ENCODE assay signal across 15 cellular contexts in genomic region chr1:233520510-233521191, GRCh38.
DNase-seq lines count a peak whose midpoint lies in the region; ATAC-seq and TF ChIP-seq lines count a peak whose summit lies in the region.
"Had no signal": no experiment of that assay in that cellular context is flagged by ENCODE, and none has a peak within 500 bp of the region (broad histone marks: within the 10 kb centered on the region; RNA-seq: fewer than 3 reads in every experiment).

No MANE protein-coding gene starts in this region.

- H3K4me1 ChIP-seq in GM23248 (ENCODE audit: insufficient read depth) (no peaks in the 10 kb centered on the region; the same call in 1 of the 2 replicates), PC-3 (ENCODE audit: insufficient read depth, low read length) (peaks cover 17% of the 10 kb centered on the region), esophagus squamous epithelium (peaks cover 2 to 20% (median 6%) of the 10 kb centered on the region in 3 donors)
- H3K4me1 ChIP-seq: tibial nerve had no signal

- H3K9me3 Mint-ChIP-seq in effector memory CD8-positive, alpha-beta T cell = peaks cover 0 to 2% of the 10 kb centered on the region in 2 donors
- H3K9me3 Mint-ChIP-seq: nephron progenitor cell had no signal

- intact Hi-C loops in PC-3 (cut with micrococcal nuclease) (loop anchor here (1.0 kb wide), 1 partner anchor 23 kb away; no protein-coding TSS in a partner anchor), esophagus squamous epithelium (cut with DNase I) (no loop called here)

- no TSS peak for BruUV-seq in PC-3 (replicated peaks; lab: Mats Ljungman, UMichigan)

- H3F3A ChIP-seq in GM23248 (ENCODE audit: insufficient read depth) (no peaks in the 10 kb centered on the region), PC-3 (ENCODE audit: low read length, unreplicated experiment) (no peaks in the 10 kb centered on the region)

- peak; percentile 100 for ATAC-seq in PC-3
- no peak for ATAC-seq in GM21515 (IDR thresholded peaks at IDR 0.05; ENCODE audit: unreplicated experiment)
- ATAC-seq in effector memory CD8-positive, alpha-beta T cell (replicated peaks) = no peak
- ATAC-seq: T-helper 17 cell had no signal

- H3K79me2 ChIP-seq in GM23248 (ENCODE audit: insufficient read depth) = no peaks in the 10 kb centered on the region
- H3K79me2 ChIP-seq in PC-3 (ENCODE audit: low read length) = no peaks in the 10 kb centered on the region

- H3K9me2 ChIP-seq in GM23248 (ENCODE audit: insufficient read depth) = no peaks in the 10 kb centered on the region
- no peaks in the 10 kb centered on the region for H3K9me2 ChIP-seq in PC-3 (replicated peaks; ENCODE audit: low read length)

- H2AFZ ChIP-seq in GM23248 (peak overlapping the region; percentile 86), PC-3 (ENCODE audit: low read length) (peak overlapping the region; percentile 64)

- peak; percentile 77 for DNase-seq in GM23248
- DNase-seq in PC-3 = peak; percentile 94
- no peak for DNase-seq in esophagus squamous epithelium (lab: John Stamatoyannopoulos, UW)
- DNase-seq in skeletal muscle cell (ENCODE audit: low read depth) = peak; percentile 4
- no peak for DNase-seq in H7
- DNase-seq in iPS-NIHi7 (ENCODE audit: extremely low spot score) = no peak
- DNase-seq in effector memory CD8-positive, alpha-beta T cell = no peak
- DNase-seq: activated naive CD4-positive, alpha-beta T cell treated with anti-CD3 and anti-CD28 coated beads, Interleukin-2, amount 50 U/mL, for 16 hours; GOT3; NCI-H187 treated with DMSO at 0.1 percent for 48 hours; nephron progenitor cell; T-helper 17 cell had no signal

- H4K20me1 ChIP-seq in GM23248 (ENCODE audit: insufficient read depth) = no peaks in the 10 kb centered on the region
- H4K20me1 ChIP-seq in PC-3 (ENCODE audit: low read length) = no peaks in the 10 kb centered on the region

- CTCF ChIA-PET in PC-3 (lab: Charles Lee) = interaction anchor here (0.5 to 0.6 kb wide), 4 partner anchors 27 to 269 kb away, joined by 3 to 10 read pairs (median 3); no protein-coding TSS in a partner anchor

- no peak overlapping the region for H3K4me3 ChIP-seq in GM23248
- H3K4me3 ChIP-seq in PC-3 (ENCODE audit: low read length) = peak overlapping the region; percentile 14; the same call in 1 of the 2 replicates
- no peak overlapping the region for H3K4me3 ChIP-seq in esophagus squamous epithelium
- no peak overlapping the region for H3K4me3 ChIP-seq in skeletal muscle cell (ENCODE audit: low read depth, low read length)
- no peak overlapping the region for H3K4me3 ChIP-seq in H7 (ENCODE audit: insufficient read depth, low read depth, low read length)
- H3K4me3 ChIP-seq: tibial nerve had no signal

- peak in 1 of 4 donors; percentile 25 for TF ChIP-seq POLR2A in esophagus squamous epithelium (IDR thresholded peaks at IDR 0.05)

- no peak overlapping the region for H3K9ac ChIP-seq in GM23248
- H3K9ac ChIP-seq in PC-3 (ENCODE audit: low read length) = peak overlapping the region; percentile 8

- WGBS in GM23248 (ENCODE audit: low coverage in 1 of 2, low lambda C conversion rate in 2 of 2, missing lambda C conversion rate in 2 of 2), 2 experiments = 27 to 35% methylated on average over 5 of the region's 5 CpGs
- 37 to 54% methylated on average over 5 of the region's 5 CpGs for WGBS in esophagus squamous epithelium, 2 donors

- no peaks in the 10 kb centered on the region for H3K27me3 ChIP-seq in GM23248 (replicated peaks; ENCODE audit: insufficient read depth)
- H3K27me3 ChIP-seq in PC-3 (ENCODE audit: low read length) = no peaks in the 10 kb centered on the region
- H3K27me3 ChIP-seq in esophagus squamous epithelium = no peaks in the 10 kb centered on the region
- H3K27me3 ChIP-seq in H7 (ENCODE audit: control insufficient read depth, insufficient read depth, low read length) = no peaks in the 10 kb centered on the region; the same call in 1 of the 2 replicates
- H3K27me3 ChIP-seq: tibial nerve had no signal

- POLR2A ChIA-PET in PC-3 (lab: Charles Lee; ENCODE audit: unreplicated experiment) = interaction anchor here (0.7 to 0.9 kb wide), 3 partner anchors 16 to 136 kb away, joined by 3 to 4 read pairs (median 3); no protein-coding TSS in a partner anchor

- H3K27me3 Mint-ChIP-seq in effector memory CD8-positive, alpha-beta T cell = peaks cover 12 to 24% of the 10 kb centered on the region in 2 donors
- H3K27me3 Mint-ChIP-seq: IgD-negative memory B cell had no signal

- H3K36me3 ChIP-seq in GM23248 (ENCODE audit: low read depth) (no peaks in the 10 kb centered on the region), PC-3 (ENCODE audit: low read depth, low read length) (no peaks in the 10 kb centered on the region), esophagus squamous epithelium (no peaks in the 10 kb centered on the region), H7 (replicated peaks; ENCODE audit: control insufficient read depth, insufficient read depth, low read length) (no peaks in the 10 kb centered on the region)
- H3K36me3 ChIP-seq: tibial nerve had no signal

- H3K27ac Mint-ChIP-seq in effector memory CD8-positive, alpha-beta T cell = no peak overlapping the region
- H3K27ac Mint-ChIP-seq: IgD-negative memory B cell, nephron progenitor cell, T-helper 17 cell had no signal

- no peaks in the 10 kb centered on the region for H3K36me3 Mint-ChIP-seq in effector memory CD8-positive, alpha-beta T cell (ENCODE audit: insufficient read depth)
- H3K36me3 Mint-ChIP-seq: IgD-negative memory B cell had no signal

- H3K9me3 ChIP-seq in GM23248 (ENCODE audit: low read depth) (no peaks in the 10 kb centered on the region), PC-3 (ENCODE audit: low read length) (no peaks in the 10 kb centered on the region), esophagus squamous epithelium (no peaks in the 10 kb centered on the region)
- H3K9me3 ChIP-seq: tibial nerve had no signal

- H3K27ac ChIP-seq in GM23248 (no peak overlapping the region), PC-3 (ENCODE audit: low read length) (peak overlapping the region; percentile 47), esophagus squamous epithelium (peak overlapping the region in 3 of 4 donors; percentile 50 to 80 (median 76))
- H3K27ac ChIP-seq: tibial nerve had no signal

- H3K4me1 Mint-ChIP-seq in effector memory CD8-positive, alpha-beta T cell (ENCODE audit: low read depth in 2 of 2) = no peaks in the 10 kb centered on the region
- H3K4me1 Mint-ChIP-seq: T-helper 17 cell had no signal

- no peak for TF ChIP-seq CTCF in PC-3 (conservative IDR thresholded peaks at IDR 0.05; ENCODE audit: low read depth, low read length)
- TF ChIP-seq CTCF in esophagus squamous epithelium (IDR thresholded peaks at IDR 0.05) = no peak

- in situ Hi-C loops in GM23248 (cut with MboI) = no loop called here

- H3K4me3 Mint-ChIP-seq in effector memory CD8-positive, alpha-beta T cell = no peak overlapping the region
- H3K4me3 Mint-ChIP-seq: IgD-negative memory B cell, nephron progenitor cell, T-helper 17 cell had no signal

- no peak overlapping the region for H3K4me2 ChIP-seq in GM23248 (ENCODE audit: unreplicated experiment)
- peak overlapping the region; percentile 65 for H3K4me2 ChIP-seq in PC-3 (ENCODE audit: low read length)

Comparison
In these comparisons a context has a peak if more than half of its experiments do, and no peak if none do; other contexts are left out.
1. DNase-seq: peak in GM23248 (single experiment), PC-3 (single experiment) and skeletal muscle cell (single experiment); none in esophagus squamous epithelium (single experiment), H7 (single experiment), iPS-NIHi7 (single experiment) and effector memory CD8-positive, alpha-beta T cell (0 of 3).